Comparison of ENCODE assay signal across 15 cellular contexts in the genomic region with DNA sequence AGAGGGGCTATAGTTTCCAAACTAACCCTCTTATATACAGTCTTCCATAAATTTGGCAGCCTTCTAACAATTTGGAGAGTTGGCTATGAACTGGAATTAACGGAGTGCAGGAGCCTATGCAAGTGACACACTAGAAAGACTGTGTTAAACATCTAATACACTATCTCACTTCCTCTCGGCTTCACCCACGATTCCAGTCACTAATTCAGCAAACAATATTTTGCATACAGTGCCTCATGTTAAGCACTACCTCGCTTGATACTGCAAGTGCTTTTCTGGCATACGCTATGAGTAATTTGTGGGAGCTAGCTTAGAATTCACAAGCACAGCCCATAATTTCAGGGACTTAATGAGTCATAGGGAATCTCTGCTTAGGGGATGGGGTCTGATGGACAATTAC.
DNase-seq lines count a peak whose midpoint lies in the region; ATAC-seq, FAIRE-seq and TF ChIP-seq lines count a peak whose summit lies in the region.
"Had no signal": no experiment of that assay in that cellular context is flagged by ENCODE, and none has a peak within 500 bp of the region (broad histone marks: within the 10 kb centered on the region; RNA-seq: fewer than 3 reads in every experiment).

No MANE protein-coding gene starts in this region.

- WGBS in small intestine, 3 donors, result 80 to 82% (median 80%) methylated on average over 5 of the region's 5 CpGs

- H3K27ac ChIP-seq in breast epithelium (no peak overlapping the region), small intestine (ENCODE audit: low read depth in 1 of 2, low read length in 1 of 2) (no peak overlapping the region)
- H3K27ac ChIP-seq: A549, tibial artery had no signal

- DNase-seq in GM12864 (ENCODE audit: low read depth) (peak; percentile 43), breast epithelium (ENCODE audit: low spot score in 2 of 2) (no peak), Right ventricle myocardium inferior (ENCODE audit: missing footprints) (no peak), NCI-H2029 treated with DMSO at 0.1 percent for 48 hours (lab: John Stamatoyannopoulos, UW) (no peak), small intestine (no peak)
- DNase-seq: activated CD4-positive, alpha-beta memory T cell treated with anti-CD3 and anti-CD28 coated beads, Interleukin-2, amount 10 ng/mL, durations not matched to agents 7 days and 5 days; activated gamma-delta T cell treated with Interleukin-2 at 50 U/mL for 16 hours; COR-L47; kidney; NCI-H2029; tibial artery had no signal

- H3K4me1 ChIP-seq in breast epithelium (no peaks in the 10 kb centered on the region), small intestine (ENCODE audit: control insufficient read depth in 2 of 2, insufficient read depth in 1 of 2, low read depth in 1 of 2, low read length in 1 of 2) (no peaks in the 10 kb centered on the region)
- H3K4me1 ChIP-seq: A549, tibial artery had no signal

- intact Hi-C loops in breast epithelium (cut with DNase I; ENCODE audit: low total_unique reads) (no loop called here), Right ventricle myocardium inferior (cut with DNase I) (no loop called here)

- FAIRE-seq in small intestine (lab: Jason Lieb, UNC), result no peak
- FAIRE-seq: A549, kidney had no signal

- H3K36me3 ChIP-seq in breast epithelium (no peaks in the 10 kb centered on the region), small intestine (ENCODE audit: control insufficient read depth in 2 of 2, insufficient read depth in 2 of 2, low read length in 2 of 2) (no peaks in the 10 kb centered on the region)
- H3K36me3 ChIP-seq: tibial artery had no signal

- no peak for TF ChIP-seq CTCF in GM12864 (IDR thresholded peaks at IDR 0.05; ENCODE audit: low read depth, low read length, missing control alignments)
- no peak for TF ChIP-seq CTCF in breast epithelium (IDR thresholded peaks at IDR 0.05)

- no peak overlapping the region for H3K4me3 ChIP-seq in GM12864 (ENCODE audit: low read depth, low read length)
- H3K4me3 ChIP-seq in breast epithelium, result no peak overlapping the region
- no peak overlapping the region for H3K4me3 ChIP-seq in small intestine (ENCODE audit: low read depth in 1 of 2, low read length in 2 of 2)
- H3K4me3 ChIP-seq: A549, tibial artery had no signal

- H3K27me3 ChIP-seq in breast epithelium (no peaks in the 10 kb centered on the region), small intestine (ENCODE audit: control insufficient read depth in 2 of 2, insufficient read depth in 2 of 2, low read length in 2 of 2) (no peaks in the 10 kb centered on the region)
- H3K27me3 ChIP-seq: tibial artery had no signal

- ATAC-seq in GM19395 (IDR thresholded peaks at IDR 0.05; ENCODE audit: unreplicated experiment), result peak; percentile 73
- peak; percentile 89 for ATAC-seq in HG02763 (IDR thresholded peaks at IDR 0.05; ENCODE audit: unreplicated experiment)
- peak; percentile 91 for ATAC-seq in HG03442 (IDR thresholded peaks at IDR 0.05; ENCODE audit: unreplicated experiment)
- no peak for ATAC-seq in Right ventricle myocardium inferior
- ATAC-seq: A549 had no signal

- H3K9me3 ChIP-seq in breast epithelium (no peaks in the 10 kb centered on the region), small intestine (ENCODE audit: control insufficient read depth, low read depth) (no peaks in the 10 kb centered on the region)
- H3K9me3 ChIP-seq: A549, tibial artery had no signal

- TF ChIP-seq POLR2A in breast epithelium (IDR thresholded peaks at IDR 0.05), result no peak
